14 cellular contexts compared by ENCODE assay signal in genomic region chr7:34175837-34176236, GRCh38.
DNase-seq lines count a peak whose midpoint lies in the region; ATAC-seq and TF ChIP-seq lines count a peak whose summit lies in the region.
"Had no signal": no experiment of that assay in that cellular context is flagged by ENCODE, and none has a peak within 500 bp of the region (broad histone marks: within the 10 kb centered on the region; RNA-seq: fewer than 3 reads in every experiment).

No MANE protein-coding gene starts in this region.

- H3K27ac ChIP-seq in iPS-20b (ENCODE audit: low read length) (no peak overlapping the region), adrenal gland (no peak overlapping the region), heart left ventricle (no peak overlapping the region)

- no peak for ATAC-seq in heart left ventricle

- peak overlapping the region; percentile 48 for H3K4me3 ChIP-seq in NT2/D1 (ENCODE audit: insufficient read length, low read depth)
- peak overlapping the region; percentile 56 for H3K4me3 ChIP-seq in iPS-20b (ENCODE audit: low read length)
- no peak overlapping the region for H3K4me3 ChIP-seq in adrenal gland
- no peak overlapping the region for H3K4me3 ChIP-seq in heart left ventricle

- no peaks in the 10 kb centered on the region for H3K4me1 ChIP-seq in NT2/D1 (ENCODE audit: insufficient read depth, insufficient read length)
- no peaks in the 10 kb centered on the region for H3K4me1 ChIP-seq in iPS-20b (ENCODE audit: insufficient read depth, low read length)
- H3K4me1 ChIP-seq in adrenal gland (replicated peaks in 1 of 2): no peaks in the 10 kb centered on the region
- no peaks in the 10 kb centered on the region for H3K4me1 ChIP-seq in heart left ventricle

- H3K9ac ChIP-seq in NT2/D1 (ENCODE audit: insufficient read length, low read depth): no peak overlapping the region
- no peak overlapping the region for H3K9ac ChIP-seq in iPS-20b (ENCODE audit: low read depth, low read length)

- intact Hi-C loops in adrenal gland (cut with DNase I) (no loop called here), heart left ventricle (cut with DNase I) (no loop called here)

- H3K27ac Mint-ChIP-seq in type B pancreatic cell: peak overlapping the region; percentile 98

- peak; percentile 13 for DNase-seq in NCI-H510A treated with DMSO at 0.1 percent for 48 hours (lab: John Stamatoyannopoulos, UW)
- no peak for DNase-seq in NCI-H510A (lab: John Stamatoyannopoulos, UW)
- DNase-seq in NT2/D1 (ENCODE audit: low read depth, low spot score): no peak
- no peak for DNase-seq in type B pancreatic cell (ENCODE audit: extremely low spot score, unreplicated experiment)
- DNase-seq in ureter (ENCODE audit: low spot score): no peak
- DNase-seq in adrenal gland: no peak
- no peak for DNase-seq in heart left ventricle
- DNase-seq: C1 segment of cervical spinal cord, EL, NCI-H1105, NCI-H1694, NCI-H226, NCI-H748 treated with DMSO at 0.1 percent for 48 hours had no signal

- H3K4me3 Mint-ChIP-seq in type B pancreatic cell: peak overlapping the region; percentile 94

- H3K9me3 ChIP-seq in NT2/D1 (ENCODE audit: insufficient read depth, low read length) (0 out of 2 replicates have a peak, but pooled peaks cover 9% of the 10 kb centered on the region), iPS-20b (ENCODE audit: insufficient read depth, low read depth, low read length) (peaks cover 9% of the 10 kb centered on the region; the same call in 1 of the 2 replicates), adrenal gland (replicated peaks in 1 of 3) (no peaks in the 10 kb centered on the region), heart left ventricle (peaks cover 0 to 4% (median 0%) of the 10 kb centered on the region in 12 donors)

- H3K36me3 Mint-ChIP-seq in type B pancreatic cell: no peaks in the 10 kb centered on the region

- H3K36me3 ChIP-seq in NT2/D1 (ENCODE audit: insufficient read depth, insufficient read length, low read length) (no peaks in the 10 kb centered on the region), iPS-20b (ENCODE audit: insufficient read depth, low read depth, low read length) (no peaks in the 10 kb centered on the region), adrenal gland (replicated peaks in 1 of 2) (no peaks in the 10 kb centered on the region), heart left ventricle (no peaks in the 10 kb centered on the region)

- H3K4me1 Mint-ChIP-seq in type B pancreatic cell (ENCODE audit: unreplicated experiment): no peaks in the 10 kb centered on the region

- H3K27me3 ChIP-seq in NT2/D1 (ENCODE audit: insufficient read depth, insufficient read length) (no peaks in the 10 kb centered on the region), iPS-20b (ENCODE audit: insufficient read depth, low read length) (no peaks in the 10 kb centered on the region), adrenal gland (no peaks in the 10 kb centered on the region), heart left ventricle (no peaks in the 10 kb centered on the region)

- 64 to 69% (median 65%) methylated on average over 3 of the region's 3 CpGs for WGBS in adrenal gland, 4 donors
- 77 to 86% (median 84%) methylated on average over 3 of the region's 3 CpGs for WGBS in heart left ventricle, 4 donors

- H3K9me3 Mint-ChIP-seq in type B pancreatic cell: peaks cover 4% of the 10 kb centered on the region

- no peaks in the 10 kb centered on the region for H3K27me3 Mint-ChIP-seq in type B pancreatic cell

- TF ChIP-seq CTCF in type B pancreatic cell (conservative IDR thresholded peaks at IDR 0.05) (no peak), adrenal gland (IDR thresholded peaks at IDR 0.05) (no peak), heart left ventricle (IDR thresholded peaks at IDR 0.05) (no peak)

- TF ChIP-seq POLR2A in adrenal gland (IDR thresholded peaks at IDR 0.05) (no peak), heart left ventricle (IDR thresholded peaks at IDR 0.05) (no peak)

Comparison
In these comparisons a context has a peak if more than half of its experiments do, and no peak if none do; other contexts are left out.
1. H3K4me3 ChIP-seq: peak in NT2/D1 (single experiment) and iPS-20b (single experiment); none in adrenal gland (0 of 4) and heart left ventricle (0 of 12).